17 cellular contexts compared by ENCODE assay signal in the genomic region with DNA sequence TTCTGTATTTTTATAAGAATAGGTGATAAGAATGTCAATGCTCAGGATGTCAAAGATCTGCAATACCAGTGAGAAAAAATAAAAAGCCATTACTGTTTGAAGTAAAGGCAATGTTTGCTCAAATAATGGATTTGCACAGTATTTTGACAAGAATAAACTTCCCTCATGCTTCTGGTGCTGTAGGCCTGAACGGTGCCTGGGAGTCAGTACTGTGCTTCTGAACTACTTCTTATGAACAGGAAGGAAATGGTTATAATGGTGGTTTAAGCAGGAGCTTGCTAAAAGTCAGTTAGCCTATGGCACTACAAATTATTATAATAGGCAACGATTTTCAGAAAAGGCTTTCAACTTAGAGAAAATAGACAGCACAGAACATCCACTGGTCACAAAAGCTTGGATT.
"Had no signal": no experiment of that assay in that cellular context is flagged by ENCODE, and none has a peak within 500 bp of the region (broad histone marks: within the 10 kb centered on the region; RNA-seq: fewer than 3 reads in every experiment).

No MANE protein-coding gene starts in this region.

- DNase-seq: activated CD4-positive, alpha-beta T cell treated with anti-CD3 and anti-CD28 coated beads, Interleukin-2, amount 50 U/mL, for 4 hours; activated CD4-positive, CD25-positive, alpha-beta regulatory T cell treated with anti-CD3 and anti-CD28 coated beads, Interleukin-2, amount 50 U/mL, for 72 hours; activated naive CD4-positive, alpha-beta T cell treated with Interleukin-2 at 50 U/mL for 16 hours; aorta; cortex of kidney; effector CD4-positive, alpha-beta T cell; islet precursor cell; midbrain; retina; stimulated activated CD4-positive, alpha-beta T cell treated with anti-CD3 and anti-CD28 coated beads, Interleukin-12 subunit alpha, Interleukin-12 subunit beta, amount 100 ng/mL, for 4 hours; stimulated activated CD4-positive, alpha-beta T cell treated with anti-CD3 and anti-CD28 coated beads, Interleukin-2, amount 100 ng/mL, for 24 hours; stomach; testis; upper lobe of right lung had no signal

- H3K27me3 Mint-ChIP-seq: activated T-helper 17 cell treated with anti-CD3 and anti-CD28 coated beads, Interleukin-2, amount 50 U/mL, for 72 hours had no signal

- H3K27ac Mint-ChIP-seq: activated T-helper 17 cell treated with anti-CD3 and anti-CD28 coated beads, Interleukin-2, amount 50 U/mL, for 72 hours had no signal

- H3K27ac ChIP-seq: esophagus muscularis mucosa, parathyroid adenoma, stomach, testis, upper lobe of right lung had no signal

- ATAC-seq: activated T-helper 17 cell treated with anti-CD3 and anti-CD28 coated beads, Interleukin-2, amount 50 U/mL, for 72 hours had no signal

- H3K4me3 ChIP-seq: esophagus muscularis mucosa, stomach, testis, upper lobe of right lung had no signal

- H3K9me3 ChIP-seq: testis, upper lobe of right lung had no signal

- H2AFZ ChIP-seq: parathyroid adenoma had no signal

- H3K4me1 Mint-ChIP-seq: activated T-helper 17 cell treated with anti-CD3 and anti-CD28 coated beads, Interleukin-2, amount 50 U/mL, for 72 hours had no signal

- H3K4me3 Mint-ChIP-seq: activated T-helper 17 cell treated with anti-CD3 and anti-CD28 coated beads, Interleukin-2, amount 50 U/mL, for 72 hours had no signal

- H3K27me3 ChIP-seq: esophagus muscularis mucosa, stomach, testis, upper lobe of right lung had no signal

- H3K79me2 ChIP-seq: parathyroid adenoma had no signal

- H3K4me1 ChIP-seq: esophagus muscularis mucosa, parathyroid adenoma, stomach, testis, upper lobe of right lung had no signal

- H3K9ac ChIP-seq: parathyroid adenoma had no signal

- H3K36me3 ChIP-seq: esophagus muscularis mucosa, stomach, upper lobe of right lung had no signal
